26 cellular contexts compared by ENCODE assay signal in the genomic region with DNA sequence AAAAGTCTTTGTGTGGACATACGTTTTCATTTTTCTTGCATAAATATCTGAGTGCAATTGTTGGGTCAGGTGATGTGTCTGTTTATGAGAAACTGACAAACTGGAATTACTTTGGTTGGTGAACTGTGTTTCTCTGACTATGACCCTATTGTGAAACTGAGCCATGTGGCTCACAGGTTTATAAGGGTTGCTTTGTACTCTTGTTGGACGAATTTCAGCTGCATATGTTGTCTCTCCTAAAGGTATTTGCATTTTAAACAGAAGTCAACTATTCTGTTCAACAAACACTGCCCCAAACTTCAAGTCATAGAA. TPM values are rescaled to one million over a fixed set of nuclear protein-coding genes. Genes with fewer than 3 reads are reported as not detected.
DNase-seq lines count a peak whose midpoint lies in the region; ATAC-seq, FAIRE-seq and TF ChIP-seq lines count a peak whose summit lies in the region.
"Had no signal": no experiment of that assay in that cellular context is flagged by ENCODE, and none has a peak within 500 bp of the region (broad histone marks: within the 10 kb centered on the region; RNA-seq: fewer than 3 reads in every experiment).

No MANE protein-coding gene starts in this region.

- H4K20me1 ChIP-seq in mammary epithelial cell (ENCODE audit: insufficient read depth, low read length), result no peaks in the 10 kb centered on the region

- H3K4me1 ChIP-seq in mammary epithelial cell (ENCODE audit: insufficient read depth, low read length), result no peaks in the 10 kb centered on the region
- no peaks in the 10 kb centered on the region for H3K4me1 ChIP-seq in kidney (ENCODE audit: control insufficient read depth in 1 of 2, insufficient read depth in 1 of 2, low read depth in 1 of 2, low read length in 2 of 2)
- H3K4me1 ChIP-seq: heart right ventricle, upper lobe of right lung had no signal

- no peaks in the 10 kb centered on the region for H3K9me3 ChIP-seq in mammary epithelial cell (replicated peaks; ENCODE audit: insufficient read depth, low read length)
- H3K9me3 ChIP-seq in kidney (ENCODE audit: control insufficient read depth in 1 of 2, low read length in 2 of 2), result no peaks in the 10 kb centered on the region
- H3K9me3 ChIP-seq: heart right ventricle, upper lobe of right lung had no signal

- intact Hi-C loops in mammary epithelial cell (cut with micrococcal nuclease), result no loop called here
- intact Hi-C loops in left colon (cut with DNase I, micrococcal nuclease), result no loop called here
- intact Hi-C loops in kidney (cut with DNase I), result no loop called here

- dilution Hi-C loops in mammary epithelial cell (cut with HindIII; ENCODE audit: low sequenced_read_pairs), result no loop called here

- no peak overlapping the region for H3K27ac ChIP-seq in mammary epithelial cell (ENCODE audit: insufficient read depth, low read depth, low read length)
- H3K27ac ChIP-seq in kidney (ENCODE audit: low read depth in 2 of 2, low read length in 2 of 2), result no peak overlapping the region
- H3K27ac ChIP-seq: C4-2B, heart right ventricle, RWPE1, upper lobe of right lung had no signal

- TF ChIP-seq CTCF in AG10803 (conservative IDR thresholded peaks at IDR 0.05; ENCODE audit: low read length), result no peak
- no peak for TF ChIP-seq CTCF in mammary epithelial cell (conservative IDR thresholded peaks at IDR 0.05 in 1 of 2, IDR thresholded peaks at IDR 0.05 in 1 of 2; ENCODE audit: extremely low read depth in 1 of 2, insufficient read depth in 1 of 2, low read depth in 1 of 2, low read length in 2 of 2)
- TF ChIP-seq CTCF in kidney (IDR thresholded peaks at IDR 0.05; ENCODE audit: borderline replicate concordance, extremely low read depth, insufficient read depth), result no peak

- no peaks in the 10 kb centered on the region for H3K79me2 ChIP-seq in mammary epithelial cell (ENCODE audit: insufficient read depth, low read length)

- no peak overlapping the region for H3K9ac ChIP-seq in mammary epithelial cell (ENCODE audit: insufficient read depth, low read length)
- no peak overlapping the region for H3K9ac ChIP-seq in kidney (ENCODE audit: low read length in 2 of 2)

- ATAC-seq in left colon, result peak; percentile 73
- ATAC-seq: GM23338, heart right ventricle, upper lobe of right lung had no signal

- in situ Hi-C loops in mammary epithelial cell (cut with MboI; ENCODE audit: low sequenced_read_pairs in 2 of 2), result no loop called here

- no peak overlapping the region for H2AFZ ChIP-seq in mammary epithelial cell (ENCODE audit: low read depth, low read length)

- DNase-seq in AG10803 (ENCODE audit: low read depth), result peak; percentile 44
- DNase-seq in NCI-H1048 (lab: John Stamatoyannopoulos, UW), result peak; percentile 92
- peak; percentile 66 for DNase-seq in mammary epithelial cell
- DNase-seq in left colon, result no peak
- no peak for DNase-seq in NCI-H446 treated with DMSO at 0.1 percent for 48 hours (lab: John Stamatoyannopoulos, UW)
- no peak for DNase-seq in RKO (ENCODE audit: low spot score)
- no peak for DNase-seq in activated gamma-delta T cell treated with Interleukin-2 at 50 U/mL for 16 hours
- no peak for DNase-seq in kidney
- DNase-seq: activated CD4-positive, alpha-beta T cell treated with anti-CD3 and anti-CD28 coated beads for 48 hours; activated naive CD4-positive, alpha-beta T cell treated with anti-CD3 and anti-CD28 coated beads for 36 hours; activated T-cell treated with anti-CD3 and anti-CD28 coated beads, Interleukin-2, amount 50 U/mL, for 48 hours; amygdala; cortex of kidney; heart right ventricle; Karpas-422; MV-4-11; naive B cell; NCI-H510A treated with DMSO at 0.1 percent for 48 hours; occipital lobe; small intestine; stimulated activated CD4-positive, alpha-beta T cell treated with anti-CD3 and anti-CD28 coated beads, Interleukin-2, amount 100 ng/mL, for 24 hours; upper lobe of right lung had no signal

- 21% methylated on average over 2 of the region's 2 CpGs for WGBS in mammary epithelial cell (ENCODE audit: low coverage, missing lambda C conversion rate)

- H3K36me3 ChIP-seq in mammary epithelial cell (ENCODE audit: insufficient read depth, low read length), result no peaks in the 10 kb centered on the region
- H3K36me3 ChIP-seq in kidney (ENCODE audit: control insufficient read depth in 1 of 2, insufficient read depth in 2 of 2, low read length in 2 of 2), result no peaks in the 10 kb centered on the region
- H3K36me3 ChIP-seq: heart right ventricle, upper lobe of right lung had no signal

- no peak for FAIRE-seq in kidney (lab: Jason Lieb, UNC)
- FAIRE-seq: small intestine had no signal

- no peak overlapping the region for H3K4me2 ChIP-seq in mammary epithelial cell (ENCODE audit: insufficient read depth, low read depth, low read length)
- H3K4me2 ChIP-seq: GM23338 had no signal

- CTCF ChIA-PET in mammary epithelial cell (lab: Charles Lee; ENCODE audit: low non-redundant PET), result no interaction called here

- no peaks in the 10 kb centered on the region for H3K27me3 ChIP-seq in mammary epithelial cell (ENCODE audit: insufficient read depth, low read length)
- H3K27me3 ChIP-seq: upper lobe of right lung had no signal

- no TSS peak for BruUV-seq in mammary epithelial cell (replicated peaks; lab: Mats Ljungman, UMichigan)

- no peak overlapping the region for H3K4me3 ChIP-seq in AG10803 (ENCODE audit: low read length)
- no peak overlapping the region for H3K4me3 ChIP-seq in mammary epithelial cell (replicated peaks in 1 of 3; ENCODE audit: insufficient read depth in 1 of 3, low read depth in 2 of 3, low read length in 3 of 3)
- no peak overlapping the region for H3K4me3 ChIP-seq in kidney (ENCODE audit: low read length in 2 of 2)
- H3K4me3 ChIP-seq: GM23338, heart right ventricle, upper lobe of right lung had no signal

RNA-seq across cellular contexts. Expression of gene RASD2, which starts 34.4 kb away (rescaled TPM):
- 10 to 100 TPM in 1 of 2 donors, not detected in 1; 24.2 TPM for total RNA-seq in mammary epithelial cell
- 0.27 TPM for polyA plus RNA-seq in mammary epithelial cell
- not detected for polyA minus RNA-seq in mammary epithelial cell
- 10 to 100 TPM; 12.9 to 24.5 TPM for total RNA-seq in left colon
- total RNA-seq in kidney, result 3.4 TPM
- 1.1 TPM for polyA plus RNA-seq in kidney (ENCODE audit: insufficient read depth, low read depth, low replicate concordance)
- total RNA-seq: activated naive CD4-positive, alpha-beta T cell treated with anti-CD3 and anti-CD28 coated beads for 36 hours; T-helper 2 cell treated with Interferon-gamma antibody and Interleukin-4, amounts not matched to agents 100 ng/mL and 5 ng/mL, for 36 hours had no signal

Comparison
In these comparisons a context has a peak if more than half of its experiments do, and no peak if none do; other contexts are left out.
1. DNase-seq: peak in AG10803 (single experiment), NCI-H1048 (single experiment) and mammary epithelial cell (single experiment); none in left colon (0 of 2), NCI-H446 treated with DMSO at 0.1 percent for 48 hours (single experiment), RKO (single experiment), activated gamma-delta T cell treated with Interleukin-2 at 50 U/mL for 16 hours (single experiment) and kidney (single experiment).